Comparison of ENCODE assay signal across 20 cellular contexts in the genomic region with DNA sequence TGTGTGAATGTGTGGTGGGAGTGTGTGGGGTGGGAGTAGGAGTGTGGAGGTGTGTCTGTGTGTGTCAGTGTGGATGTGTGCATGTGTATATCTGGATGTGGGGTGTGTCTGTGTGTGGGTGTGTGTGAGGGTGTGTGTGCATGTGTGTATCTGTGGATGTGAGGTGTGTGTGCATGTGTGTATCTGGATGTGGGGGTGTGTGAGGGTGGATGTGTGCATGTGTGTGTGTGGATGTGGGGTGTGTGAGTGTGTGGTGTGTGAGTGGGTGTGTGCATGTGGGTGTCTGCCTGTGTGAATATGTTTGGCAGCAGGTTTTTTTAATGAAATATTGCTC.
"Had no signal": no experiment of that assay in that cellular context is flagged by ENCODE, and none has a peak within 500 bp of the region (broad histone marks: within the 10 kb centered on the region; RNA-seq: fewer than 3 reads in every experiment).

No MANE protein-coding gene starts in this region.

- H3K36me3 ChIP-seq: breast epithelium, right atrium auricular region had no signal

- H3K9me3 ChIP-seq: breast epithelium, right atrium auricular region, tibial nerve had no signal

- FAIRE-seq: frontal cortex had no signal

- H3K4me1 ChIP-seq: breast epithelium, tibial nerve had no signal

- H3K4me3 ChIP-seq: breast epithelium, right atrium auricular region, skin epidermis, tibial nerve had no signal

- H3K27me3 ChIP-seq: breast epithelium, right atrium auricular region, tibial nerve had no signal

- H3K27ac ChIP-seq: breast epithelium, epithelial cell of prostate, right atrium auricular region, skin epidermis had no signal

- DNase-seq: activated CD4-positive, alpha-beta memory T cell treated with anti-CD3 and anti-CD28 coated beads for 36 hours; activated CD4-positive, alpha-beta T cell treated with anti-CD3 and anti-CD28 coated beads for 1 hour; activated CD8-positive, alpha-beta memory T cell treated with anti-CD3 and anti-CD28 coated beads, Interleukin-2, amount 50 U/mL, for 4 hours; activated gamma-delta T cell; activated naive CD8-positive, alpha-beta T cell treated with anti-CD3 and anti-CD28 coated beads for 36 hours; activated T-cell treated with anti-CD3 and anti-CD28 coated beads, Interleukin-2, amount 50 U/mL, for 48 hours; dermis blood vessel endothelial cell; effector memory CD8-positive, alpha-beta T cell; left colon; naive thymus-derived CD8-positive, alpha-beta T cell; stimulated activated CD4-positive, alpha-beta T cell treated with anti-CD3 and anti-CD28 coated beads, Interleukin-4, amount 100 ng/mL, for 24 hours; stimulated activated naive CD4-positive, alpha-beta T cell treated with Interleukin-2 at 50 U/mL for 16 hours; substantia nigra; T-helper 9 cell had no signal

- ATAC-seq: effector memory CD8-positive, alpha-beta T cell; left colon; naive thymus-derived CD8-positive, alpha-beta T cell had no signal
